20 cellular contexts compared by ENCODE assay signal in the genomic region with DNA sequence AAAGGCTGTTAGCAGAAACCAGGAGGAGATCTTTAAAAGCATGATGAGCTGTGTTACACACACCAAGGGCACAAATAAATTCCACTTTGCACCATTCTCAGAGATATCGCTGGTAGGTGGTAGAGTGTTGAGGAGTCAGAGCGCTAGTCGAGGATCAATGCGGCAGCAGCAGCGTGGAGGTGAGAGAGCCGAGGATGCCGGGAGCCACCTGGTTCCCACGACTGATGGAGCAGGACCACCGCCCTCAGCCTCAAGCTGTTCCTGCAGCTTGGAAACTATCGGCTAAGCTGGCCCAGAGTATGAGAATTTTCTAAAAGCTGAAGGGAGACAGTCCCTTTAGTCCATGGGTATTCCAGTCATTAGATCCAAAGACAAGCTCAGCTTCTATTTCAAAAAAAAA.
"Had no signal": no experiment of that assay in that cellular context is flagged by ENCODE, and none has a peak within 500 bp of the region (broad histone marks: within the 10 kb centered on the region; RNA-seq: fewer than 3 reads in every experiment).

No MANE protein-coding gene starts in this region.

- H3K4me3 ChIP-seq: spleen, suprapubic skin, tibial artery had no signal

- H3K27me3 ChIP-seq: spleen, suprapubic skin, tibial artery had no signal

- H3K27ac Mint-ChIP-seq: activated naive CD4-positive, alpha-beta T cell treated with anti-CD3 and anti-CD28 coated beads for 36 hours; activated T-helper 1 cell treated with anti-CD3 and anti-CD28 coated beads, Interleukin-12 subunit alpha, Interleukin-12 subunit beta, Interleukin-2, Interleukin-4 antibody, amounts not matched to agents 30 ng/mL and 10 ng/mL and 1 ng/mL, durations not matched to agents 14 hours and 24 hours and 36 hours; dendritic cell treated with granulocyte-macrophage colony-stimulating factor and Interleukin-4, amounts not matched to agents 40 ng/mL and 50 ng/mL, for 4 days; naive thymus-derived CD4-positive, alpha-beta T cell; T-cell had no signal

- DNase-seq: activated CD4-positive, alpha-beta T cell treated with anti-CD3 and anti-CD28 coated beads for 48 hours; activated CD4-positive, alpha-beta T cell treated with anti-CD3 and anti-CD28 coated beads, Interleukin-2, amount 50 U/mL, for 48 hours; activated CD8-positive, alpha-beta memory T cell treated with anti-CD3 and anti-CD28 coated beads for 24 hours; activated effector memory CD4-positive, alpha-beta T cell treated with anti-CD3 and anti-CD28 coated beads, Interleukin-2, amount 50 U/mL, for 16 hours; activated naive CD4-positive, alpha-beta T cell treated with anti-CD3 and anti-CD28 coated beads for 36 hours; activated T-cell treated with anti-CD3 and anti-CD28 coated beads, Interleukin-2, amount 50 U/mL, for 1 hour; amniotic stem cell; caudate nucleus; effector CD8-positive, alpha-beta T cell; midbrain; naive thymus-derived CD4-positive, alpha-beta T cell; occipital lobe; right cardiac atrium; spleen; stimulated activated naive CD4-positive, alpha-beta T cell; T-cell; tibial artery had no signal

- H3K9me3 Mint-ChIP-seq: activated naive CD4-positive, alpha-beta T cell treated with anti-CD3 and anti-CD28 coated beads for 36 hours; activated T-helper 1 cell treated with anti-CD3 and anti-CD28 coated beads, Interleukin-12 subunit alpha, Interleukin-12 subunit beta, Interleukin-2, Interleukin-4 antibody, amounts not matched to agents 30 ng/mL and 10 ng/mL and 1 ng/mL, durations not matched to agents 14 hours and 24 hours and 36 hours; dendritic cell treated with granulocyte-macrophage colony-stimulating factor and Interleukin-4, amounts not matched to agents 40 ng/mL and 50 ng/mL, for 4 days; naive thymus-derived CD4-positive, alpha-beta T cell; T-cell had no signal

- H3K27me3 Mint-ChIP-seq: dendritic cell treated with granulocyte-macrophage colony-stimulating factor and Interleukin-4, amounts not matched to agents 40 ng/mL and 50 ng/mL, for 4 days had no signal

- H3K36me3 Mint-ChIP-seq: naive thymus-derived CD4-positive, alpha-beta T cell; T-cell had no signal

- H3K27ac ChIP-seq: spleen, suprapubic skin, tibial artery had no signal

- H3K4me3 Mint-ChIP-seq: activated naive CD4-positive, alpha-beta T cell treated with anti-CD3 and anti-CD28 coated beads for 36 hours; activated T-helper 1 cell treated with anti-CD3 and anti-CD28 coated beads, Interleukin-12 subunit alpha, Interleukin-12 subunit beta, Interleukin-2, Interleukin-4 antibody, amounts not matched to agents 30 ng/mL and 10 ng/mL and 1 ng/mL, durations not matched to agents 14 hours and 24 hours and 36 hours; dendritic cell treated with granulocyte-macrophage colony-stimulating factor and Interleukin-4, amounts not matched to agents 40 ng/mL and 50 ng/mL, for 4 days; naive thymus-derived CD4-positive, alpha-beta T cell; T-cell had no signal

- H3K4me1 Mint-ChIP-seq: naive thymus-derived CD4-positive, alpha-beta T cell; T-cell had no signal
